In genomic region chr17:67863624-67864247, GRCh38 we compare ENCODE assay signal across 18 cellular contexts. TPM values are rescaled to one million over a fixed set of nuclear protein-coding genes. Genes with fewer than 3 reads are reported as not detected.
A peak's percentile ranks its signal among the peaks of the same experiment; 100 is the strongest.
DNase-seq lines count a peak whose midpoint lies in the region; ATAC-seq and TF ChIP-seq lines count a peak whose summit lies in the region.
"Had no signal": no experiment of that assay in that cellular context is flagged by ENCODE, and none has a peak within 500 bp of the region (broad histone marks: within the 10 kb centered on the region; RNA-seq: fewer than 3 reads in every experiment).

No MANE protein-coding gene starts in this region.

- no peak for TF ChIP-seq CTCF in GM13977 (IDR thresholded peaks at IDR 0.05; ENCODE audit: extremely low read depth, insufficient read depth, missing control alignments)

- H3K36me3 Mint-ChIP-seq in T-helper 1 cell treated with Interleukin-12 subunit alpha and Interleukin-12 subunit beta and Interleukin-4 antibody, amounts not matched to agents 30 μg/mL and 1 μg/mL, for 36 hours (ENCODE audit: low read depth), result peaks cover 15% of the 10 kb centered on the region
- H3K36me3 Mint-ChIP-seq in naive thymus-derived CD4-positive, alpha-beta T cell, result peaks cover 0 to 36% (median 14%) of the 10 kb centered on the region in 5 donors

- CTCF ChIA-PET in naive thymus-derived CD4-positive, alpha-beta T cell (lab: Charles Lee), result interaction anchor here (0.7 kb wide), 1 partner anchor 115 kb away, joined by 3 read pairs; no protein-coding TSS in a partner anchor

- no peaks in the 10 kb centered on the region for H3K9me3 ChIP-seq in naive thymus-derived CD4-positive, alpha-beta T cell (ENCODE audit: control insufficient read depth in 2 of 3, low read length in 3 of 3)
- H3K9me3 ChIP-seq: BLaER1 had no signal

- H3K27ac ChIP-seq in naive thymus-derived CD4-positive, alpha-beta T cell (ENCODE audit: low read depth, low read length), result no peak overlapping the region
- H3K27ac ChIP-seq: BLaER1, foreskin keratinocyte, neural progenitor cell had no signal

- H3K27me3 ChIP-seq in naive thymus-derived CD4-positive, alpha-beta T cell (ENCODE audit: control insufficient read depth in 2 of 2, insufficient read depth in 2 of 2, low read length in 2 of 2), result no peaks in the 10 kb centered on the region
- H3K27me3 ChIP-seq: BLaER1, foreskin keratinocyte, neural progenitor cell had no signal

- POLR2A ChIA-PET in naive thymus-derived CD4-positive, alpha-beta T cell (lab: Charles Lee), result no interaction called here

- ATAC-seq in GM21723 (IDR thresholded peaks at IDR 0.05; ENCODE audit: unreplicated experiment) (peak; percentile 51), GM18861 (IDR thresholded peaks at IDR 0.05; ENCODE audit: unreplicated experiment) (no peak)
- ATAC-seq in naive thymus-derived CD4-positive, alpha-beta T cell, result no peak
- ATAC-seq: foreskin keratinocyte, right cardiac atrium had no signal

- H3K36me3 ChIP-seq in naive thymus-derived CD4-positive, alpha-beta T cell (ENCODE audit: control insufficient read depth in 2 of 3, insufficient read depth in 3 of 3, low read length in 3 of 3), result peaks cover 0 to 6% (median 0%) of the 10 kb centered on the region in 3 experiments

- H3K4me1 Mint-ChIP-seq in T-helper 1 cell treated with Interleukin-12 subunit alpha and Interleukin-12 subunit beta and Interleukin-4 antibody, amounts not matched to agents 30 μg/mL and 1 μg/mL, for 36 hours (ENCODE audit: low read depth), result peaks cover 33% of the 10 kb centered on the region
- H3K4me1 Mint-ChIP-seq in naive thymus-derived CD4-positive, alpha-beta T cell, result peaks cover 41 to 78% (median 69%) of the 10 kb centered on the region in 7 donors
- H3K4me1 Mint-ChIP-seq: neural progenitor cell had no signal

- no peaks in the 10 kb centered on the region for H3K27me3 Mint-ChIP-seq in T-helper 1 cell treated with Interleukin-12 subunit alpha and Interleukin-12 subunit beta and Interleukin-4 antibody, amounts not matched to agents 30 μg/mL and 1 μg/mL, for 36 hours (ENCODE audit: low read depth)
- no peaks in the 10 kb centered on the region for H3K27me3 Mint-ChIP-seq in naive thymus-derived CD4-positive, alpha-beta T cell
- H3K27me3 Mint-ChIP-seq: activated B cell treated with CpG ODN at 0.5 μM for 24 hours had no signal

- in situ Hi-C loops in GM13977 (cut with MboI; ENCODE audit: low pct_unique_long_range_greater_than_20kb, low sequenced_read_pairs, unreplicated experiment), result no loop called here

- H3K27ac Mint-ChIP-seq in T-helper 1 cell treated with Interleukin-12 subunit alpha and Interleukin-12 subunit beta and Interleukin-4 antibody, amounts not matched to agents 30 μg/mL and 1 μg/mL, for 36 hours, result peak overlapping the region; percentile 62
- H3K27ac Mint-ChIP-seq in naive thymus-derived CD4-positive, alpha-beta T cell, result peak overlapping the region in 8 of 9 donors; percentile 6 to 84 (median 48)
- H3K27ac Mint-ChIP-seq: activated B cell treated with CpG ODN at 0.5 μM for 24 hours, neural progenitor cell had no signal

- H3K9me3 Mint-ChIP-seq in T-helper 1 cell treated with Interleukin-12 subunit alpha and Interleukin-12 subunit beta and Interleukin-4 antibody, amounts not matched to agents 30 μg/mL and 1 μg/mL, for 36 hours, result no peaks in the 10 kb centered on the region
- no peaks in the 10 kb centered on the region for H3K9me3 Mint-ChIP-seq in naive thymus-derived CD4-positive, alpha-beta T cell
- H3K9me3 Mint-ChIP-seq: activated B cell treated with CpG ODN at 0.5 μM for 24 hours, neural progenitor cell had no signal

- no peak overlapping the region for H3K4me3 ChIP-seq in naive thymus-derived CD4-positive, alpha-beta T cell (ENCODE audit: low read length)
- H3K4me3 ChIP-seq: BLaER1, lung, neural progenitor cell had no signal

- intact Hi-C loops in naive thymus-derived CD4-positive, alpha-beta T cell (cut with micrococcal nuclease), result loop anchor here in 1 of 2 donors (5.0 kb wide), 1 partner anchor 36 kb away; the partner anchor contains the start of gene BPTF

- DNase-seq in GM13977 (ENCODE audit: low spot score) (peak; percentile 30), HuH-7.5 (ENCODE audit: low spot score) (no peak), DMS53 (lab: John Stamatoyannopoulos, UW) (no peak)
- no peak for DNase-seq in naive thymus-derived CD4-positive, alpha-beta T cell
- no peak for DNase-seq in stimulated activated CD4-positive, alpha-beta T cell treated with anti-CD3 and anti-CD28 coated beads, Interleukin-2, amount 100 ng/mL, for 48 hours
- DNase-seq: activated B cell treated with CpG ODN at 0.5 μM for 24 hours; activated effector memory CD4-positive, alpha-beta T cell treated with anti-CD3 and anti-CD28 coated beads, Interleukin-2, amount 50 U/mL, for 16 hours; foreskin keratinocyte; NCI-H1105; NCI-H2227 treated with DMSO at 0.1 percent for 48 hours; right cardiac atrium; stimulated activated CD4-positive, alpha-beta T cell treated with anti-CD3 and anti-CD28 coated beads, Interleukin-4, amount 100 ng/mL, for 1 hour had no signal

- no peak overlapping the region for H3K4me3 Mint-ChIP-seq in T-helper 1 cell treated with Interleukin-12 subunit alpha and Interleukin-12 subunit beta and Interleukin-4 antibody, amounts not matched to agents 30 μg/mL and 1 μg/mL, for 36 hours
- peak overlapping the region in 5 of 10 donors; percentile 0 to 37 (median 13) for H3K4me3 Mint-ChIP-seq in naive thymus-derived CD4-positive, alpha-beta T cell
- H3K4me3 Mint-ChIP-seq: activated B cell treated with CpG ODN at 0.5 μM for 24 hours, neural progenitor cell had no signal

- H3K4me1 ChIP-seq in naive thymus-derived CD4-positive, alpha-beta T cell (ENCODE audit: control insufficient read depth in 2 of 2, insufficient read depth in 2 of 2, low read length in 2 of 2), result peaks cover 12 to 15% of the 10 kb centered on the region in 2 donors
- H3K4me1 ChIP-seq: foreskin keratinocyte, neural progenitor cell had no signal

RNA-seq across cellular contexts. Expression of gene BPTF, which starts 38.4 kb away (rescaled TPM):
- total RNA-seq in naive thymus-derived CD4-positive, alpha-beta T cell, result 100 to 1,000 TPM; 111 to 219 (median 163) TPM
- polyA plus RNA-seq in naive thymus-derived CD4-positive, alpha-beta T cell, result 10 to 100 TPM; 16.0 to 22.1 TPM
